Comparison of ENCODE assay signal across 8 cellular contexts in genomic region chr5:173035904-173036707, GRCh38. TPM values are rescaled to one million over a fixed set of nuclear protein-coding genes. Genes with fewer than 3 reads are reported as not detected.
DNase-seq lines count a peak whose midpoint lies in the region; ATAC-seq and TF ChIP-seq lines count a peak whose summit lies in the region.

No MANE protein-coding gene starts in this region.

- no TSS peak for BruUV-seq in PC-3 (replicated peaks; lab: Mats Ljungman, UMichigan)

- POLR2A ChIA-PET in PC-3 (lab: Charles Lee; ENCODE audit: unreplicated experiment), result no interaction called here

- peaks cover 42 to 76% (median 52%) of the 10 kb centered on the region in 4 donors for H3K4me1 Mint-ChIP-seq in CD4-positive, CD25-positive, alpha-beta regulatory T cell

- no peaks in the 10 kb centered on the region for H3K36me3 ChIP-seq in CD4-positive, CD25-positive, alpha-beta regulatory T cell (ENCODE audit: control insufficient read depth, insufficient read depth, low read length)
- peaks cover 4% of the 10 kb centered on the region for H3K36me3 ChIP-seq in PC-3 (ENCODE audit: low read depth, low read length)

- peak in 1 of 3 donors; percentile 11 for DNase-seq in CD4-positive, CD25-positive, alpha-beta regulatory T cell
- peak; percentile 5 for DNase-seq in central memory CD4-positive, alpha-beta T cell
- peak; percentile 34 for DNase-seq in stimulated activated naive CD8-positive, alpha-beta T cell treated with anti-CD3 and anti-CD28 coated beads, Interleukin-15, Interleukin-2, amounts not matched to agents 100 U/mL and 50 U/mL, for 24 hours
- DNase-seq in epidermal melanocyte (ENCODE audit: insufficient read length, low spot score) (no peak), PC-3 (no peak), ACHN (no peak)

- H2AFZ ChIP-seq in PC-3 (ENCODE audit: low read length), result no peak overlapping the region

- H3K4me3 Mint-ChIP-seq in CD4-positive, CD25-positive, alpha-beta regulatory T cell, result peak overlapping the region; percentile 82 to 92 (median 85)

- no peak overlapping the region for H3K4me2 ChIP-seq in PC-3 (ENCODE audit: low read length)

- no peak for TF ChIP-seq CTCF in PC-3 (conservative IDR thresholded peaks at IDR 0.05; ENCODE audit: low read depth, low read length)

- H3K27ac Mint-ChIP-seq in CD4-positive, CD25-positive, alpha-beta regulatory T cell, result peak overlapping the region; percentile 91 to 99 (median 95)

- H3K4me3 ChIP-seq in CD4-positive, CD25-positive, alpha-beta regulatory T cell (ENCODE audit: low read depth, low read length), result peak overlapping the region; percentile 77
- H3K4me3 ChIP-seq in PC-3 (ENCODE audit: low read length), result no peak overlapping the region

- peaks cover 0 to 2% (median 0%) of the 10 kb centered on the region in 7 donors for H3K9me3 Mint-ChIP-seq in CD4-positive, CD25-positive, alpha-beta regulatory T cell

- H3K9me3 ChIP-seq in CD4-positive, CD25-positive, alpha-beta regulatory T cell (ENCODE audit: control insufficient read depth in 2 of 2, low read length in 2 of 2), result no peaks in the 10 kb centered on the region
- no peaks in the 10 kb centered on the region for H3K9me3 ChIP-seq in PC-3 (ENCODE audit: low read length)

- H3K27me3 ChIP-seq in CD4-positive, CD25-positive, alpha-beta regulatory T cell (ENCODE audit: control insufficient read depth, insufficient read depth, low read length), result no peaks in the 10 kb centered on the region
- H3K27me3 ChIP-seq in PC-3 (ENCODE audit: low read length), result no peaks in the 10 kb centered on the region

- peaks cover 41% of the 10 kb centered on the region for H3K4me1 ChIP-seq in CD4-positive, CD25-positive, alpha-beta regulatory T cell (ENCODE audit: control insufficient read depth, insufficient read depth, low read length, poor library complexity, severe bottlenecking)
- no peaks in the 10 kb centered on the region for H3K4me1 ChIP-seq in PC-3 (ENCODE audit: insufficient read depth, low read length)

- no peaks in the 10 kb centered on the region for H3K27me3 Mint-ChIP-seq in CD4-positive, CD25-positive, alpha-beta regulatory T cell

- no peak overlapping the region for H3K9ac ChIP-seq in PC-3 (ENCODE audit: low read length)

- H3K9me2 ChIP-seq in PC-3 (replicated peaks; ENCODE audit: low read length), result no peaks in the 10 kb centered on the region

- H3K79me2 ChIP-seq in PC-3 (ENCODE audit: low read length), result 0 out of 2 replicates have a peak, but pooled peaks cover 5% of the 10 kb centered on the region

- no peaks in the 10 kb centered on the region for H3F3A ChIP-seq in PC-3 (ENCODE audit: low read length, unreplicated experiment)

- intact Hi-C loops in PC-3 (cut with micrococcal nuclease), result no loop called here

- peak overlapping the region; percentile 84 for H3K27ac ChIP-seq in CD4-positive, CD25-positive, alpha-beta regulatory T cell (ENCODE audit: insufficient read depth, low read length, poor library complexity, severe bottlenecking)
- no peak overlapping the region for H3K27ac ChIP-seq in PC-3 (ENCODE audit: low read length)

- peaks cover 14% of the 10 kb centered on the region for H3K36me3 Mint-ChIP-seq in CD4-positive, CD25-positive, alpha-beta regulatory T cell

- in situ Hi-C loops in ACHN (cut with HindIII; ENCODE audit: low pct_ligation_motif_present, low pct_unique_long_range_greater_than_20kb, low sequenced_read_pairs), result no loop called here

- no peak for ATAC-seq in CD4-positive, CD25-positive, alpha-beta regulatory T cell (ENCODE audit: low read depth in 2 of 2)
- ATAC-seq in GM19324 (IDR thresholded peaks at IDR 0.05; ENCODE audit: low FRiP score, unreplicated experiment) (peak; percentile 52), HG03196 (IDR thresholded peaks at IDR 0.05; ENCODE audit: unreplicated experiment) (peak; percentile 67), PC-3 (no peak)
- ATAC-seq in stimulated activated naive CD8-positive, alpha-beta T cell treated with anti-CD3 and anti-CD28 coated beads, Interleukin-15, Interleukin-2, amounts not matched to agents 100 U/mL and 50 U/mL, for 24 hours, result no peak

- no peaks in the 10 kb centered on the region for H4K20me1 ChIP-seq in PC-3 (ENCODE audit: low read length)

- CTCF ChIA-PET in PC-3 (lab: Charles Lee), result no interaction called here

RNA-seq across cellular contexts. Expression of gene CREBRF, which starts 20.0 kb away (rescaled TPM):
- 126 TPM for total RNA-seq in CD4-positive, CD25-positive, alpha-beta regulatory T cell
- 10 to 100 TPM; 59.5 to 69.2 (median 65.1) TPM for polyA plus RNA-seq in CD4-positive, CD25-positive, alpha-beta regulatory T cell
- total RNA-seq in PC-3 (2014; rRNA removed), result 2.0 and 4.9 TPM in 2 replicates

RNA-seq across cellular contexts. Expression of gene ATP6V0E1, which starts 52.5 kb away (rescaled TPM):
- 106 TPM for total RNA-seq in CD4-positive, CD25-positive, alpha-beta regulatory T cell
- 100 to 1,000 TPM; 499 to 691 (median 501) TPM for polyA plus RNA-seq in CD4-positive, CD25-positive, alpha-beta regulatory T cell
- 154 and 162 TPM in 2 replicates for total RNA-seq in PC-3 (2014; rRNA removed)

Comparison
In these comparisons a context has a peak if more than half of its experiments do, and no peak if none do; other contexts are left out.
1. ATAC-seq: peak in GM19324 (single experiment) and HG03196 (single experiment); none in CD4-positive, CD25-positive, alpha-beta regulatory T cell (0 of 2), stimulated activated naive CD8-positive, alpha-beta T cell treated with anti-CD3 and anti-CD28 coated beads, Interleukin-15, Interleukin-2, amounts not matched to agents 100 U/mL and 50 U/mL, for 24 hours (single experiment) and PC-3 (single experiment).
2. DNase-seq: peak in central memory CD4-positive, alpha-beta T cell (single experiment) and stimulated activated naive CD8-positive, alpha-beta T cell treated with anti-CD3 and anti-CD28 coated beads, Interleukin-15, Interleukin-2, amounts not matched to agents 100 U/mL and 50 U/mL, for 24 hours (single experiment); none in epidermal melanocyte (single experiment), PC-3 (single experiment) and ACHN (single experiment).
3. RNA of gene CREBRF, which starts 20.0 kb away (total RNA-seq): 126 TPM in CD4-positive, CD25-positive, alpha-beta regulatory T cell (single experiment); 2.0 to 4.9 TPM in PC-3; every median in the first group is over 10 times any median in the second.